In genomic region chr22:42172385-42173172, GRCh38 we compare ENCODE assay signal across 10 cellular contexts. TPM values are rescaled to one million over a fixed set of nuclear protein-coding genes. Genes with fewer than 3 reads are reported as not detected.
DNase-seq lines count a peak whose midpoint lies in the region; ATAC-seq and TF ChIP-seq lines count a peak whose summit lies in the region.
"Had no signal": no experiment of that assay in that cellular context is flagged by ENCODE, and none has a peak within 500 bp of the region (broad histone marks: within the 10 kb centered on the region; RNA-seq: fewer than 3 reads in every experiment).

No MANE protein-coding gene starts in this region.

- no peak overlapping the region for H2BK120ac ChIP-seq in mesendoderm (ENCODE audit: low read depth, low read length)

- no peak overlapping the region for H2BK15ac ChIP-seq in mesendoderm (replicated peaks; ENCODE audit: low read depth)

- H3K9me3 ChIP-seq in BE2C, result no peaks in the 10 kb centered on the region
- H3K9me3 ChIP-seq in adrenal gland (replicated peaks in 1 of 3), result no peaks in the 10 kb centered on the region

- WGBS in adrenal gland, 4 donors, result 38 to 65% (median 48%) methylated on average over 6 to 7 of the region's 7 CpGs
- no CpG with 5 or more reads among the region's 7 CpGs for WGBS in mesendoderm (ENCODE audit: extremely low coverage, insufficient coverage, low lambda C conversion rate)

- H3K4me1 ChIP-seq in BE2C (peaks cover 23% of the 10 kb centered on the region), adrenal gland (replicated peaks in 1 of 2) (peaks cover 8 to 23% of the 10 kb centered on the region in 2 donors), mesendoderm (ENCODE audit: control insufficient read depth, low read depth, low read length) (peaks cover 22% of the 10 kb centered on the region)

- H2AK5ac ChIP-seq in mesendoderm (ENCODE audit: low read length), result no peak overlapping the region

- H4K5ac ChIP-seq in mesendoderm (ENCODE audit: low read length), result no peak overlapping the region

- peak overlapping the region; percentile 77 for H3K56ac ChIP-seq in mesendoderm (ENCODE audit: low read length)

- H3K18ac ChIP-seq in mesendoderm (ENCODE audit: low read length), result no peak overlapping the region

- TF ChIP-seq POLR2A in adrenal gland (IDR thresholded peaks at IDR 0.05), result no peak

- H3K27me3 ChIP-seq in BE2C (no peaks in the 10 kb centered on the region), H7 (ENCODE audit: control insufficient read depth, insufficient read depth, low read length) (no peaks in the 10 kb centered on the region), adrenal gland (no peaks in the 10 kb centered on the region), mesendoderm (ENCODE audit: insufficient read depth, low read length, poor library complexity) (no peaks in the 10 kb centered on the region)

- peaks cover 19% of the 10 kb centered on the region for H3K79me1 ChIP-seq in mesendoderm (ENCODE audit: low read length)

- no peak overlapping the region for H4K8ac ChIP-seq in mesendoderm (ENCODE audit: low read depth, low read length)

- ATAC-seq in GM19467 (IDR thresholded peaks at IDR 0.05; ENCODE audit: unreplicated experiment), result no peak

- no peak for TF ChIP-seq CTCF in BE2C (IDR thresholded peaks at IDR 0.05; ENCODE audit: low read depth, low read length)
- no peak for TF ChIP-seq CTCF in adrenal gland (IDR thresholded peaks at IDR 0.05)

- no peak overlapping the region for H3K23ac ChIP-seq in mesendoderm (ENCODE audit: low read length)

- H3K27ac ChIP-seq in adrenal gland (peak overlapping the region in 2 of 5 donors; percentile 64 to 71), mesendoderm (ENCODE audit: low read depth, low read length) (no peak overlapping the region)

- peaks cover 9% of the 10 kb centered on the region for H3K79me2 ChIP-seq in mesendoderm (ENCODE audit: control insufficient read depth, insufficient read depth, low read length)

- H3K4me2 ChIP-seq in mesendoderm (ENCODE audit: low read length), result no peak overlapping the region

- intact Hi-C loops in adrenal gland (cut with DNase I), result no loop called here

- H3K4me3 ChIP-seq in BE2C (ENCODE audit: low read depth, low read length), result no peak overlapping the region
- no peak overlapping the region for H3K4me3 ChIP-seq in H7 (ENCODE audit: insufficient read depth, low read depth, low read length)
- no peak overlapping the region for H3K4me3 ChIP-seq in adrenal gland
- H3K4me3 ChIP-seq in mesendoderm (ENCODE audit: low read length), result no peak overlapping the region

- DNase-seq in BE2C, result peak; percentile 64
- peak; percentile 32 for DNase-seq in H7
- peak in 6 of 7 donors; percentile 30 to 84 (median 71) for DNase-seq in adrenal gland
- DNase-seq in mesendoderm, result peak; percentile 61
- no peak for DNase-seq in effector CD4-positive, alpha-beta T cell
- no peak for DNase-seq in DMS114 treated with DMSO at 0.1 percent for 48 hours (lab: John Stamatoyannopoulos, UW; ENCODE audit: unreplicated experiment)
- DNase-seq in stimulated activated CD4-positive, alpha-beta T cell treated with anti-CD3 and anti-CD28 coated beads, Interleukin-4, amount 100 ng/mL, for 1 hour, result no peak
- DNase-seq: activated CD4-positive, CD25-positive, alpha-beta regulatory T cell treated with anti-CD3 and anti-CD28 coated beads, Interleukin-2, amount 50 U/mL, for 72 hours; DND-41 had no signal

- no peak overlapping the region for H3K4ac ChIP-seq in mesendoderm (ENCODE audit: low read depth, low read length)

- H2BK5ac ChIP-seq in mesendoderm (ENCODE audit: low read length), result peak overlapping the region; percentile 33

- peaks cover 11% of the 10 kb centered on the region for H3K36me3 ChIP-seq in BE2C
- peaks cover 2% of the 10 kb centered on the region; the same call in 1 of the 2 replicates for H3K36me3 ChIP-seq in H7 (replicated peaks; ENCODE audit: control insufficient read depth, insufficient read depth, low read length)
- H3K36me3 ChIP-seq in adrenal gland (replicated peaks in 1 of 2), result peaks cover 0 to 14% of the 10 kb centered on the region in 2 donors
- no peaks in the 10 kb centered on the region for H3K36me3 ChIP-seq in mesendoderm (ENCODE audit: control insufficient read depth, insufficient read depth, low read length)

- no peak overlapping the region for H3K9ac ChIP-seq in mesendoderm (ENCODE audit: low read length)

RNA-seq across cellular contexts. Expression of gene CYP2D6, which starts 42.0 kb away (rescaled TPM):
- 6.7 TPM for polyA plus RNA-seq in BE2C (2012; ENCODE audit: insufficient read depth, insufficient read length, low read depth)
- 1.0 and 1.4 TPM in 2 replicates for total RNA-seq in H7 (2014; rRNA removed; shearing (Covaris generic))
- under 1 TPM in 5 of 8 donors, not detected in 3; 0.35 to 0.81 (median 0.54) TPM for total RNA-seq in adrenal gland
- polyA plus RNA-seq in adrenal gland, result 10 to 100 TPM in 1 of 3 donors, 1 to 10 TPM in 1, under 1 TPM in 1; 0.20 to 16.2 (median 3.3) TPM
- 0.42 TPM for polyA plus RNA-seq in mesendoderm (2013, experiment 1 of 2)
- polyA plus RNA-seq in mesendoderm (2013, experiment 2 of 2), result 0.38 TPM

Comparison
In these comparisons a context has a peak if more than half of its experiments do, and no peak if none do; other contexts are left out.
1. DNase-seq: peak in BE2C (single experiment), H7 (single experiment), adrenal gland (6 of 7) and mesendoderm (single experiment); none in effector CD4-positive, alpha-beta T cell (single experiment), DMS114 treated with DMSO at 0.1 percent for 48 hours (single experiment) and stimulated activated CD4-positive, alpha-beta T cell treated with anti-CD3 and anti-CD28 coated beads, Interleukin-4, amount 100 ng/mL, for 1 hour (single experiment).